ENCODE assay signal across 2 cellular contexts in genomic region chr2:237688081-237688480, GRCh38.
TF ChIP-seq lines count a peak whose summit lies in the region.

No MANE protein-coding gene starts in this region.

TF ChIP-seq in SK-N-SH, 30 proteins besides CTCF, POLR2A, EP300 and RAD21 (continued from another document):
- TF ChIP-seq, protein P1, sequence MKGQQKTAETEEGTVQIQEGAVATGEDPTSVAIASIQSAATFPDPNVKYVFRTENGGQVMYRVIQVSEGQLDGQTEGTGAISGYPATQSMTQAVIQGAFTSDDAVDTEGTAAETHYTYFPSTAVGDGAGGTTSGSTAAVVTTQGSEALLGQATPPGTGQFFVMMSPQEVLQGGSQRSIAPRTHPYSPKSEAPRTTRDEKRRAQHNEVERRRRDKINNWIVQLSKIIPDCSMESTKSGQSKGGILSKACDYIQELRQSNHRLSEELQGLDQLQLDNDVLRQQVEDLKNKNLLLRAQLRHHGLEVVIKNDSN (IDR thresholded peaks at IDR 0.05; ENCODE audit: borderline replicate concordance, low read depth): no peak
- no peak for TF ChIP-seq NFIC (IDR thresholded peaks at IDR 0.05; ENCODE audit: borderline replicate concordance)
- TF ChIP-seq TAF1 (IDR thresholded peaks at IDR 0.05; ENCODE audit: borderline replicate concordance, low read depth, low read length): no peak
- TF ChIP-seq TEAD4 (IDR thresholded peaks at IDR 0.05; ENCODE audit: borderline replicate concordance, insufficient read depth): no peak
- no peak for TF ChIP-seq RFX5 (IDR thresholded peaks at IDR 0.05; ENCODE audit: low read length)
- no peak for TF ChIP-seq RXRA (IDR thresholded peaks at IDR 0.05; ENCODE audit: borderline replicate concordance, low read depth)
- no peak for TF ChIP-seq SIN3A (IDR thresholded peaks at IDR 0.05; ENCODE audit: borderline replicate concordance, low read depth, low read length)
- TF ChIP-seq ELF1 (IDR thresholded peaks at IDR 0.05): no peak
- TF ChIP-seq JUND (IDR thresholded peaks at IDR 0.05): no peak
- TF ChIP-seq MEF2A (IDR thresholded peaks at IDR 0.05; ENCODE audit: borderline replicate concordance, low read depth): no peak

TF ChIP-seq in SK-N-SH treated with all-trans-retinoic acid at 6 μM for 48 hours, 23 proteins besides CTCF, POLR2A, EP300 and RAD21 (continued from another document):
- TF ChIP-seq, protein P2, sequence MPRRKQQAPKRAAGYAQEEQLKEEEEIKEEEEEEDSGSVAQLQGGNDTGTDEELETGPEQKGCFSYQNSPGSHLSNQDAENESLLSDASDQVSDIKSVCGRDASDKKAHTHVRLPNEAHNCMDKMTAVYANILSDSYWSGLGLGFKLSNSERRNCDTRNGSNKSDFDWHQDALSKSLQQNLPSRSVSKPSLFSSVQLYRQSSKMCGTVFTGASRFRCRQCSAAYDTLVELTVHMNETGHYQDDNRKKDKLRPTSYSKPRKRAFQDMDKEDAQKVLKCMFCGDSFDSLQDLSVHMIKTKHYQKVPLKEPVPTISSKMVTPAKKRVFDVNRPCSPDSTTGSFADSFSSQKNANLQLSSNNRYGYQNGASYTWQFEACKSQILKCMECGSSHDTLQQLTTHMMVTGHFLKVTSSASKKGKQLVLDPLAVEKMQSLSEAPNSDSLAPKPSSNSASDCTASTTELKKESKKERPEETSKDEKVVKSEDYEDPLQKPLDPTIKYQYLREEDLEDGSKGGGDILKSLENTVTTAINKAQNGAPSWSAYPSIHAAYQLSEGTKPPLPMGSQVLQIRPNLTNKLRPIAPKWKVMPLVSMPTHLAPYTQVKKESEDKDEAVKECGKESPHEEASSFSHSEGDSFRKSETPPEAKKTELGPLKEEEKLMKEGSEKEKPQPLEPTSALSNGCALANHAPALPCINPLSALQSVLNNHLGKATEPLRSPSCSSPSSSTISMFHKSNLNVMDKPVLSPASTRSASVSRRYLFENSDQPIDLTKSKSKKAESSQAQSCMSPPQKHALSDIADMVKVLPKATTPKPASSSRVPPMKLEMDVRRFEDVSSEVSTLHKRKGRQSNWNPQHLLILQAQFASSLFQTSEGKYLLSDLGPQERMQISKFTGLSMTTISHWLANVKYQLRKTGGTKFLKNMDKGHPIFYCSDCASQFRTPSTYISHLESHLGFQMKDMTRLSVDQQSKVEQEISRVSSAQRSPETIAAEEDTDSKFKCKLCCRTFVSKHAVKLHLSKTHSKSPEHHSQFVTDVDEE (CRISPR knock-in tag; IDR thresholded peaks at IDR 0.05): no peak
